8 cellular contexts compared by ENCODE assay signal in the genomic region with DNA sequence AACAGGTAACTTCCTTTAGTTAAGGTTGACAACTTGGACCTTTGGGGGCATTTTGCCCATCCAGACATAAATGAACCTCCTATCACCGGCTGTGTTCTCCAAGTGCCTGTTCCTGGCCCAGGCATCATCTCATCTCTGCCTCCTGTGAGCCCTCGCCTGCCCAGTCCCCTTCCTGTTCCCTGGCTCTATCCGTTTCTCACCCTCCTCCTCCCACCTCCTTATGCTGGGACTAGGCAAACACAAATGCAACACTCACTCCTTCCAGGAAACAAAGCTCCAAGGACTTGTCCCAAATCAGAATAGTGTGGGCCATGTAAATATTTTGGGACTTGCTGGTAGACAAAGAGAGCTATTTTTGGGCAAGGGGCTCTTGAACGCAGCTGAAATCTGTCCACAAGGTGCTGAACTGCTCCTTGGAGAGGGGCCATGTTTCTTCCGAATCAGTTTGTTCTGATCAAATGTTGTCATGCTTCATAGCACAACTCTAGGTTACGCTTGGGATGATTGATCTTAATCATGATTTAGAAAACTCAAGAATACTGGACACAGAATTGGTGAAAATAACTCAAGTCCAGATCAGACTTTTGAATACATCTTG. TPM values are rescaled to one million over a fixed set of nuclear protein-coding genes. Genes with fewer than 3 reads are reported as not detected.
DNase-seq lines count a peak whose midpoint lies in the region; ATAC-seq and TF ChIP-seq lines count a peak whose summit lies in the region.

No MANE protein-coding gene starts in this region.

- H3K9ac ChIP-seq in mesenchymal stem cell (ENCODE audit: low read length) = peak overlapping the region; percentile 84

- H3K27me3 ChIP-seq in mesenchymal stem cell (ENCODE audit: control insufficient read depth in 1 of 2, insufficient read depth in 1 of 2, low read length in 2 of 2) (no peaks in the 10 kb centered on the region), tibial nerve (no peaks in the 10 kb centered on the region)

- TF ChIP-seq EP300 in tibial nerve (IDR thresholded peaks at IDR 0.05) = no peak

- no peak for ATAC-seq in central memory CD8-positive, alpha-beta T cell (replicated peaks; ENCODE audit: extremely low read depth, poor library complexity, severe bottlenecking)

- peak overlapping the region; percentile 75 to 91 for H3K18ac ChIP-seq in mesenchymal stem cell (ENCODE audit: low read depth in 1 of 2, low read length in 2 of 2)

- H3K36me3 Mint-ChIP-seq in activated CD4-positive, alpha-beta T cell treated with anti-CD3 and anti-CD28 coated beads, Interleukin-2, amount 10 ng/mL, durations not matched to agents 7 days and 5 days (ENCODE audit: low read depth) = peaks cover 78% of the 10 kb centered on the region
- H3K36me3 Mint-ChIP-seq in central memory CD8-positive, alpha-beta T cell (ENCODE audit: insufficient read depth) = peaks cover 42% of the 10 kb centered on the region

- H4K91ac ChIP-seq in mesenchymal stem cell (ENCODE audit: low read length) = peak overlapping the region; percentile 87

- H3K4me1 ChIP-seq in mesenchymal stem cell (ENCODE audit: control insufficient read depth, insufficient read depth, low read depth, low read length) (peaks cover 24% of the 10 kb centered on the region), tibial nerve (peaks cover 0 to 72% (median 49%) of the 10 kb centered on the region in 4 donors)

- H2BK120ac ChIP-seq in mesenchymal stem cell (ENCODE audit: low read depth, low read length) = peak overlapping the region; percentile 89

- no peaks in the 10 kb centered on the region for H3K9me3 Mint-ChIP-seq in activated CD4-positive, alpha-beta T cell treated with anti-CD3 and anti-CD28 coated beads, Interleukin-2, amount 10 ng/mL, durations not matched to agents 7 days and 5 days
- no peaks in the 10 kb centered on the region for H3K9me3 Mint-ChIP-seq in central memory CD8-positive, alpha-beta T cell

- peak overlapping the region; percentile 86 to 96 for H2BK12ac ChIP-seq in mesenchymal stem cell (ENCODE audit: low read length in 2 of 2)

- no peak for TF ChIP-seq CTCF in tibial nerve (IDR thresholded peaks at IDR 0.05)

- no peak overlapping the region for H3K23ac ChIP-seq in mesenchymal stem cell (ENCODE audit: low read length in 2 of 2)

- peak overlapping the region; percentile 88 for H3K27ac ChIP-seq in mesenchymal stem cell (ENCODE audit: low read length, poor library complexity, severe bottlenecking)
- peak overlapping the region in 3 of 4 donors; percentile 72 to 80 (median 75) for H3K27ac ChIP-seq in tibial nerve

- no peak overlapping the region for H3K4me2 ChIP-seq in mesenchymal stem cell (ENCODE audit: low read length, poor library complexity, severe bottlenecking)

- H3K27me3 Mint-ChIP-seq in activated CD4-positive, alpha-beta T cell treated with anti-CD3 and anti-CD28 coated beads, Interleukin-2, amount 10 ng/mL, durations not matched to agents 7 days and 5 days = no peaks in the 10 kb centered on the region
- H3K27me3 Mint-ChIP-seq in central memory CD8-positive, alpha-beta T cell = no peaks in the 10 kb centered on the region

- no peak for TF ChIP-seq POLR2A in tibial nerve (IDR thresholded peaks at IDR 0.05)

- H2AFZ ChIP-seq in mesenchymal stem cell (ENCODE audit: low read depth, low read length) = no peak overlapping the region

- WGBS in mesenchymal stem cell = 91% methylated on average over 4 of the region's 6 CpGs
- WGBS in tibial nerve, 2 donors = 64 to 70% methylated on average over 6 of the region's 6 CpGs

- peak overlapping the region; percentile 35 to 81 for H3K4ac ChIP-seq in mesenchymal stem cell (ENCODE audit: low read depth in 1 of 2, low read length in 2 of 2)

- peaks cover 95% of the 10 kb centered on the region for H3K4me1 Mint-ChIP-seq in activated CD4-positive, alpha-beta T cell treated with anti-CD3 and anti-CD28 coated beads, Interleukin-2, amount 10 ng/mL, durations not matched to agents 7 days and 5 days
- H3K4me1 Mint-ChIP-seq in central memory CD8-positive, alpha-beta T cell = peaks cover 91% of the 10 kb centered on the region

- H3K4me3 ChIP-seq in mesenchymal stem cell (ENCODE audit: insufficient read depth in 1 of 2, low read depth in 1 of 2, low read length in 2 of 2) = peak overlapping the region in 1 of 2 experiments; percentile 51
- H3K4me3 ChIP-seq in tibial nerve = no peak overlapping the region

- no peaks in the 10 kb centered on the region for H3K9me3 ChIP-seq in mesenchymal stem cell (ENCODE audit: control insufficient read depth, low read length)
- H3K9me3 ChIP-seq in tibial nerve = no peaks in the 10 kb centered on the region

- peak overlapping the region; percentile 3 for H2BK5ac ChIP-seq in mesenchymal stem cell (ENCODE audit: low read depth, low read length, poor library complexity, severe bottlenecking)

- CTCF ChIA-PET in activated CD4-positive, alpha-beta T cell treated with anti-CD3 and anti-CD28 coated beads, Interleukin-2, amount 10 ng/mL, durations not matched to agents 7 days and 5 days (lab: Charles Lee) = interaction anchor here (3.3 to 6.0 kb wide), 2 partner anchors 10 to 16 kb away, joined by 12 to 34 read pairs; no protein-coding TSS in a partner anchor

- peak overlapping the region; percentile 84 for H2BK15ac ChIP-seq in mesenchymal stem cell (ENCODE audit: low read depth, poor library complexity, severe bottlenecking)

- H3K36me3 ChIP-seq in mesenchymal stem cell (ENCODE audit: control insufficient read depth in 1 of 2, insufficient read depth in 2 of 2, low read depth in 1 of 2, low read length in 2 of 2) = peaks cover 3% of the 10 kb centered on the region in 2 experiments
- no peaks in the 10 kb centered on the region for H3K36me3 ChIP-seq in tibial nerve

- POLR2A ChIA-PET in activated CD4-positive, alpha-beta T cell treated with anti-CD3 and anti-CD28 coated beads, Interleukin-2, amount 10 ng/mL, durations not matched to agents 7 days and 5 days (lab: Charles Lee) = interaction anchor here (1.3 kb wide), 1 partner anchor 40 kb away, joined by 3 read pairs; no protein-coding TSS in a partner anchor

- DNase-seq in activated CD4-positive, alpha-beta T cell treated with anti-CD3 and anti-CD28 coated beads, Interleukin-2, amount 10 ng/mL, durations not matched to agents 7 days and 5 days = no peak
- DNase-seq in activated CD4-positive, alpha-beta T cell treated with anti-CD3 and anti-CD28 coated beads for 48 hours = no peak
- DNase-seq in central memory CD8-positive, alpha-beta T cell (ENCODE audit: low spot score in 2 of 2) = no peak
- DNase-seq in mesenchymal stem cell = no peak
- DNase-seq in tibial nerve (ENCODE audit: low spot score in 2 of 2) = no peak
- DNase-seq in NCI-H1436 (lab: John Stamatoyannopoulos, UW) = no peak
- no peak for DNase-seq in stimulated activated CD4-positive, alpha-beta T cell treated with anti-CD3 and anti-CD28 coated beads, Interleukin-2, amount 100 ng/mL, for 24 hours
- DNase-seq in central memory CD4-positive, alpha-beta T cell = no peak

- H3K27ac Mint-ChIP-seq in activated CD4-positive, alpha-beta T cell treated with anti-CD3 and anti-CD28 coated beads, Interleukin-2, amount 10 ng/mL, durations not matched to agents 7 days and 5 days = peak overlapping the region; percentile 88
- peak overlapping the region; percentile 94 for H3K27ac Mint-ChIP-seq in central memory CD8-positive, alpha-beta T cell (ENCODE audit: low read depth)

- H3K79me1 ChIP-seq in mesenchymal stem cell (replicated peaks; ENCODE audit: low read length, poor library complexity, severe bottlenecking) = peaks cover 27% of the 10 kb centered on the region

- peak overlapping the region; percentile 90 for H2AK5ac ChIP-seq in mesenchymal stem cell (ENCODE audit: low read length, severe bottlenecking)

- peak overlapping the region in 1 of 2 experiments; percentile 8 for H3K14ac ChIP-seq in mesenchymal stem cell (ENCODE audit: low read length in 2 of 2)

- H4K8ac ChIP-seq in mesenchymal stem cell (ENCODE audit: low read length) = peak overlapping the region; percentile 92

- peak overlapping the region; percentile 28 for H3K4me3 Mint-ChIP-seq in activated CD4-positive, alpha-beta T cell treated with anti-CD3 and anti-CD28 coated beads, Interleukin-2, amount 10 ng/mL, durations not matched to agents 7 days and 5 days
- H3K4me3 Mint-ChIP-seq in central memory CD8-positive, alpha-beta T cell = peak overlapping the region; percentile 63

RNA-seq across cellular contexts. Expression of gene MBP, which starts 25.3 kb away (rescaled TPM):
- 100 to 1,000 TPM; 111 to 133 TPM for total RNA-seq in activated CD4-positive, alpha-beta T cell treated with anti-CD3 and anti-CD28 coated beads, Interleukin-2, amount 10 ng/mL, durations not matched to agents 7 days and 5 days
- 7.6 TPM for polyA plus RNA-seq in mesenchymal stem cell (2013, experiment 1 of 2)
- polyA plus RNA-seq in mesenchymal stem cell (2013, experiment 2 of 2) = 8.8 TPM
- total RNA-seq in tibial nerve = 1,000 to 10,000 TPM in 3 of 4 donors, 100 to 1,000 TPM in 1; 831 to 1,485 (median 1,405) TPM

Comparison
In these comparisons a context has a peak if more than half of its experiments do, and no peak if none do; other contexts are left out.
1. RNA of gene MBP, which starts 25.3 kb away (total RNA-seq): 831 to 1,485 TPM in tibial nerve; 111 to 133 TPM in activated CD4-positive, alpha-beta T cell treated with anti-CD3 and anti-CD28 coated beads, Interleukin-2, amount 10 ng/mL, durations not matched to agents 7 days and 5 days; every median in the first group is over 4 times any median in the second.